ENCODE assay signal across 9 cellular contexts in the genomic region with DNA sequence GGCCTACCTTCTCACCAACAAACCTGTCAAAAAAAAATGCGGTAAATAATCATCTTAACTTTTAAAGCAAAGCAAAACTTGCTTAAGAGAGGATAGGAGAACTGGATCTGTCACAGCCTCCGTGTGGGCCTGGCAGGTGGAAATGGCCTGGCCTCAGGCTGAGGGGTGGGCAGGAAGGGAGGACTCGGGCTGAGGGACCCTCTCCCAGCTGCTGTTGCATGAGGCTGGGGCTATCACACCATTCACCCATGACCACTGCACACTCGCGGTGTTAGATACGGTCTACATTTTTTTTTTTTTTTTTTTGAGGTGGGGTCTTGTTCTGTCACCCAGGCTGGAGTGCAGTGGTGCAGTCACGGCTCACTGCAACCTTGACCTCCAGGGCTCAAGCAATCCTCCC. TPM values are rescaled to one million over a fixed set of nuclear protein-coding genes. Genes with fewer than 3 reads are reported as not detected.
DNase-seq lines count a peak whose midpoint lies in the region; ATAC-seq and TF ChIP-seq lines count a peak whose summit lies in the region.
"Had no signal": no experiment of that assay in that cellular context is flagged by ENCODE, and none has a peak within 500 bp of the region (broad histone marks: within the 10 kb centered on the region; RNA-seq: fewer than 3 reads in every experiment).

No MANE protein-coding gene starts in this region.

- H3K4me3 ChIP-seq in heart left ventricle (no peak overlapping the region), osteoblast (ENCODE audit: insufficient read depth, low read length) (no peak overlapping the region), uterus (no peak overlapping the region)

- peak overlapping the region; percentile 87 to 91 for H3K27ac Mint-ChIP-seq in effector memory CD8-positive, alpha-beta T cell

- DNase-seq in heart left ventricle, result no peak
- no peak for DNase-seq in Right ventricle myocardium inferior (ENCODE audit: missing footprints)
- no peak for DNase-seq in effector memory CD8-positive, alpha-beta T cell
- DNase-seq in osteoblast (ENCODE audit: insufficient read length, low spot score, missing footprints), result peak; percentile 88
- DNase-seq in uterus, result no peak
- DNase-seq in NCI-H1930 (lab: John Stamatoyannopoulos, UW), result no peak
- DNase-seq in MV-4-11 (lab: John Stamatoyannopoulos, UW), result no peak
- DNase-seq: dermis blood vessel endothelial cell had no signal

- H3K4me1 Mint-ChIP-seq in effector memory CD8-positive, alpha-beta T cell (ENCODE audit: low read depth in 2 of 2), result peaks cover 30 to 49% of the 10 kb centered on the region in 2 donors

- intact Hi-C loops in heart left ventricle (cut with DNase I) (no loop called here), Right ventricle myocardium inferior (cut with DNase I) (no loop called here), uterus (cut with DNase I; ENCODE audit: low total_unique reads) (no loop called here)

- no peaks in the 10 kb centered on the region for H3K9me3 Mint-ChIP-seq in effector memory CD8-positive, alpha-beta T cell

- no peak overlapping the region for H3K4me3 Mint-ChIP-seq in effector memory CD8-positive, alpha-beta T cell

- no peak for ATAC-seq in heart left ventricle
- no peak for ATAC-seq in Right ventricle myocardium inferior
- ATAC-seq in effector memory CD8-positive, alpha-beta T cell (replicated peaks), result no peak
- no peak for ATAC-seq in HG03135 (IDR thresholded peaks at IDR 0.05; ENCODE audit: unreplicated experiment)

- no peaks in the 10 kb centered on the region for H3K27me3 Mint-ChIP-seq in effector memory CD8-positive, alpha-beta T cell

- no peak overlapping the region for H3K4me2 ChIP-seq in osteoblast (ENCODE audit: insufficient read depth, low read length)

- H2AFZ ChIP-seq in osteoblast (ENCODE audit: low read length), result no peak overlapping the region

- TF ChIP-seq POLR2A in heart left ventricle (IDR thresholded peaks at IDR 0.05) (no peak), uterus (IDR thresholded peaks at IDR 0.05) (no peak)

- TF ChIP-seq CTCF in heart left ventricle (IDR thresholded peaks at IDR 0.05), result no peak
- no peak for TF ChIP-seq CTCF in osteoblast (IDR thresholded peaks at IDR 0.05; ENCODE audit: extremely low read depth, low read depth, low read length)
- TF ChIP-seq CTCF in uterus (IDR thresholded peaks at IDR 0.05), result no peak

- H3K4me1 ChIP-seq in heart left ventricle (peaks cover 4 to 69% (median 39%) of the 10 kb centered on the region in 12 donors), osteoblast (ENCODE audit: insufficient read depth, low read length) (peaks cover 23% of the 10 kb centered on the region), uterus (peaks cover 5 to 13% of the 10 kb centered on the region in 2 donors)

- H3K27me3 ChIP-seq in heart left ventricle (no peaks in the 10 kb centered on the region), osteoblast (ENCODE audit: insufficient read depth, low read length) (no peaks in the 10 kb centered on the region), uterus (no peaks in the 10 kb centered on the region)

- H3K27ac ChIP-seq in heart left ventricle, result peak overlapping the region; percentile 63 to 91 (median 78)
- H3K27ac ChIP-seq in osteoblast (ENCODE audit: low read depth, low read length), result peak overlapping the region; percentile 68
- peak overlapping the region; percentile 78 to 82 for H3K27ac ChIP-seq in uterus

- peaks cover 3% of the 10 kb centered on the region for H4K20me1 ChIP-seq in osteoblast (ENCODE audit: insufficient read depth, low read length)

- H3K9me3 ChIP-seq in heart left ventricle (no peaks in the 10 kb centered on the region), osteoblast (ENCODE audit: low read depth, low read length) (no peaks in the 10 kb centered on the region), uterus (no peaks in the 10 kb centered on the region)

- 88 to 92% (median 90%) methylated on average over 7 of the region's 7 CpGs for WGBS in heart left ventricle, 4 donors

- peaks cover 52% of the 10 kb centered on the region for H3K36me3 Mint-ChIP-seq in effector memory CD8-positive, alpha-beta T cell (ENCODE audit: insufficient read depth)

- no peaks in the 10 kb centered on the region for H3K79me2 ChIP-seq in osteoblast (ENCODE audit: insufficient read depth, low read length)

- H3K36me3 ChIP-seq in heart left ventricle, result peaks cover 0 to 79% (median 68%) of the 10 kb centered on the region in 9 donors
- peaks cover 60% of the 10 kb centered on the region for H3K36me3 ChIP-seq in osteoblast (ENCODE audit: insufficient read depth, low read length)
- H3K36me3 ChIP-seq in uterus, result no peaks in the 10 kb centered on the region

RNA-seq across cellular contexts. Expression of a gene that starts 24.5 kb away (rescaled TPM):
- total RNA-seq in heart left ventricle (100 to 1,000 TPM in 4 of 9 donors, 10 to 100 TPM in 5; 57.5 to 309 (median 78.9) TPM), Right ventricle myocardium inferior (68.4 TPM), osteoblast (88.3 and 100 TPM in 2 replicates), uterus (100 to 1,000 TPM in 1 of 4 donors, 10 to 100 TPM in 3; 27.9 to 114 (median 37.3) TPM)
- polyA plus RNA-seq in heart left ventricle, result 10 to 100 TPM; 38.8 to 58.0 TPM

RNA-seq across cellular contexts. Expression of a gene that starts 24.9 kb away (rescaled TPM):
- 1 to 10 TPM; 5.3 to 10.0 (median 7.1) TPM for total RNA-seq in heart left ventricle
- polyA plus RNA-seq in heart left ventricle, result 1 to 10 TPM; 5.6 to 8.5 TPM
- 6.0 TPM for total RNA-seq in Right ventricle myocardium inferior
- 16.2 and 16.3 TPM in 2 replicates for total RNA-seq in osteoblast
- 10 to 100 TPM in 1 of 4 donors, 1 to 10 TPM in 2, under 1 TPM in 1; 0.88 to 10.5 (median 8.0) TPM for total RNA-seq in uterus

RNA-seq across cellular contexts. Expression of a gene that starts 43.1 kb away (rescaled TPM):
- total RNA-seq in heart left ventricle, result under 1 TPM in 2 of 9 donors, not detected in 7; 0.17 to 0.18 TPM
- under 1 TPM in 1 of 2 donors, not detected in 1; 0.08 TPM for polyA plus RNA-seq in heart left ventricle
- total RNA-seq in Right ventricle myocardium inferior, result not detected
- total RNA-seq in osteoblast, result not detected in 2 replicates
- total RNA-seq in uterus, result under 1 TPM in 1 of 4 donors, not detected in 3; 0.27 TPM
- total RNA-seq: dermis blood vessel endothelial cell had no signal

RNA-seq across cellular contexts. Expression of a gene that starts 58.6 kb away (rescaled TPM):
- total RNA-seq in heart left ventricle (10 to 100 TPM; 38.8 to 74.8 (median 48.7) TPM), Right ventricle myocardium inferior (39.4 TPM), osteoblast (70.9 and 71.9 TPM in 2 replicates), uterus (100 to 1,000 TPM in 1 of 4 donors, 10 to 100 TPM in 3; 51.8 to 102 (median 68.3) TPM)
- polyA plus RNA-seq in heart left ventricle, result 10 to 100 TPM; 26.7 to 50.7 TPM

RNA-seq across cellular contexts. Expression of a gene that starts 58.9 kb away (rescaled TPM):
- 1 to 10 TPM; 2.5 to 4.5 (median 3.5) TPM for total RNA-seq in heart left ventricle
- 1 to 10 TPM; 2.1 to 3.8 TPM for polyA plus RNA-seq in heart left ventricle
- 3.5 TPM for total RNA-seq in Right ventricle myocardium inferior
- 5.8 and 6.2 TPM in 2 replicates for total RNA-seq in osteoblast
- 1 to 10 TPM in 3 of 4 donors, under 1 TPM in 1; 0.77 to 5.0 (median 2.8) TPM for total RNA-seq in uterus
